Comparison of ENCODE assay signal across 1 cellular context in genomic region chr4:126897038-126897437, GRCh38.
TF ChIP-seq lines count a peak whose summit lies in the region.

No MANE protein-coding gene starts in this region.

TF ChIP-seq in IMR-90, 13 proteins besides CTCF, POLR2A, EP300 and RAD21 (continued from another document):
- TF ChIP-seq ELK1 (IDR thresholded peaks at IDR 0.05; ENCODE audit: borderline replicate concordance, low read depth, low read length) (no peak), MAFK (IDR thresholded peaks at IDR 0.05; ENCODE audit: low read depth, low read length) (no peak), CEBPB (IDR thresholded peaks at IDR 0.05; ENCODE audit: low read depth, low read length) (no peak), MAZ (IDR thresholded peaks at IDR 0.05; ENCODE audit: borderline replicate concordance, low read depth, low read length) (no peak), USF2 (IDR thresholded peaks at IDR 0.05; ENCODE audit: low read depth, low read length) (no peak)
